In the genomic region with DNA sequence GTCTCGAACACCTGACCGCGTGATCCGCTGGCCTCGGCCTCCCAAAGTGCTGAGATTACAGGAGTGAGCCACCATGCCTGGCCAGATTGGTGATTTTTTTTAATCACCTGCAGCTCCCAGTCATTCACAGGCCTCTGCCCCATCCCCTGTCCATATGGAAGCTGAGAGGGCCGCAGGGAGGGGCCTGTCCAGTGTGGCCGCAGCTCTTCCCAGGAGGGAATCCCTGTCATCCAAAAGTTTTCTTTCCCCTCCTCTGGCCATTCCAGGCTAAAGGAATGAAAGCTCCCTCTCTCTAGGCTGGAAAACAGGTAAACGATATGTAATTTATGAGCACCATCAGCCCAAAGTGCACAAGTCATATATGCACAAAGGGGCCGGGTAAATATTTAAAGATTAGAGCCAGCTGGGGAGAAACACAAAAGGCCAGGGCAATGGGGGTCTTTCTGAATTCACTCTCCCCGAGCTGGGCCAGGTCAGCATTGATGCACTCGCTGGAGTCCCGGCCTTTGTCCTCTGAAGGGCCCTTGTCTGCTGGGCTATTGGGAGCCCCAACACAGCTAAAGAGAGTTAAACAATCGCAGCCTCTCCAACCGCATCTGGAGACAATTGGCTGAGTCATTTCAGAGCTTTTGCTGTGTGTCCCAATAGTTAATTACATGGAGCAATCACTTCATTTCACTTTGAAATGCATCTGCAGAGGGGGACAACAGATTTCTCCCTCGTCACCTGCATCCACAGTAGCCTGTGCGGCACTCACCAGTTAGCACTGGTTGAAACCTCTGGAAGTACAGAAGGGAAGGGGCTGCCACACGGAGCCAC, we compare ENCODE assay signal across 13 cellular contexts. TPM values are rescaled to one million over a fixed set of nuclear protein-coding genes. Genes with fewer than 3 reads are reported as not detected.
DNase-seq lines count a peak whose midpoint lies in the region; ATAC-seq lines count a peak whose summit lies in the region.
"Had no signal": no experiment of that assay in that cellular context is flagged by ENCODE, and none has a peak within 500 bp of the region (broad histone marks: within the 10 kb centered on the region; RNA-seq: fewer than 3 reads in every experiment).

No MANE protein-coding gene starts in this region.

- no peak overlapping the region for H2BK12ac ChIP-seq in neuronal stem cell (ENCODE audit: low read length)

- H2BK15ac ChIP-seq in neuronal stem cell (ENCODE audit: low read length): no peak overlapping the region

- H3K4me1 ChIP-seq in NT2/D1 (ENCODE audit: insufficient read depth, insufficient read length) (no peaks in the 10 kb centered on the region), neuronal stem cell (ENCODE audit: control insufficient read depth in 2 of 2, insufficient read depth in 1 of 2, low read depth in 1 of 2, low read length in 2 of 2) (peaks cover 30 to 51% of the 10 kb centered on the region in 2 donors)
- H3K4me1 ChIP-seq: parathyroid adenoma had no signal

- no peak overlapping the region for H3K4me2 ChIP-seq in neuronal stem cell (ENCODE audit: insufficient read depth, low read length, poor library complexity, severe bottlenecking)

- no CpG with 5 or more reads among the region's 17 CpGs for WGBS in neuronal stem cell (ENCODE audit: extremely low coverage in 2 of 2, insufficient read length in 2 of 2, insufficient replicate concordance in 1 of 2), 2 donors

- no peak overlapping the region for H3K14ac ChIP-seq in neuronal stem cell (ENCODE audit: low read length)

- CTCF ChIA-PET in T-cell (lab: Charles Lee): interaction anchor here in 1 of 2 donors (0.7 kb wide), 1 partner anchor 1652 kb away, joined by 3 read pairs; no protein-coding TSS in a partner anchor

- H3K4ac ChIP-seq in neuronal stem cell (ENCODE audit: low read length): no peak overlapping the region

- no peak overlapping the region for H4K8ac ChIP-seq in neuronal stem cell (ENCODE audit: low read depth, low read length)

- no peak overlapping the region for H3K4me3 Mint-ChIP-seq in T-cell
- H3K4me3 Mint-ChIP-seq: activated CD4-positive, alpha-beta memory T cell treated with anti-CD3 and anti-CD28 coated beads for 36 hours had no signal

- H2BK120ac ChIP-seq in neuronal stem cell (ENCODE audit: low read depth, low read length): no peak overlapping the region

- no peaks in the 10 kb centered on the region for H3K9me3 ChIP-seq in NT2/D1 (ENCODE audit: insufficient read depth, low read length)
- H3K9me3 ChIP-seq in neuronal stem cell (replicated peaks in 1 of 2; ENCODE audit: control insufficient read depth in 2 of 2, insufficient read depth in 1 of 2, low read depth in 1 of 2, low read length in 2 of 2): peaks cover 0 to 3% of the 10 kb centered on the region in 2 donors

- POLR2A ChIA-PET in T-cell (lab: Charles Lee): interaction anchor here in 1 of 2 donors (0.6 kb wide), 1 partner anchor 122 kb away, joined by 8 read pairs; no protein-coding TSS in a partner anchor

- H3K18ac ChIP-seq in neuronal stem cell (ENCODE audit: low read length): no peak overlapping the region

- H2AK5ac ChIP-seq in neuronal stem cell (ENCODE audit: low read depth, low read length): no peak overlapping the region

- H3K9ac ChIP-seq in NT2/D1 (ENCODE audit: insufficient read length, low read depth) (peak overlapping the region; percentile 21), neuronal stem cell (ENCODE audit: low read depth, low read length, poor library complexity) (no peak overlapping the region)
- H3K9ac ChIP-seq: parathyroid adenoma had no signal

- H2BK5ac ChIP-seq in neuronal stem cell (ENCODE audit: low read length): no peak overlapping the region

- H3K9me3 Mint-ChIP-seq in T-cell: no peaks in the 10 kb centered on the region
- H3K9me3 Mint-ChIP-seq: activated CD4-positive, alpha-beta memory T cell treated with anti-CD3 and anti-CD28 coated beads for 36 hours had no signal

- ATAC-seq in T-cell (replicated peaks in 1 of 4): no peak
- ATAC-seq: left colon had no signal

- H3K4me3 ChIP-seq in NT2/D1 (ENCODE audit: insufficient read length, low read depth): no peak overlapping the region
- no peak overlapping the region for H3K4me3 ChIP-seq in neuronal stem cell (ENCODE audit: low read length in 2 of 2)

- no peaks in the 10 kb centered on the region for H3K79me1 ChIP-seq in neuronal stem cell (ENCODE audit: low read depth, low read length)

- H3K36me3 Mint-ChIP-seq in T-cell: no peaks in the 10 kb centered on the region
- H3K36me3 Mint-ChIP-seq: activated CD4-positive, alpha-beta memory T cell treated with anti-CD3 and anti-CD28 coated beads for 36 hours had no signal

- H3K4me1 Mint-ChIP-seq in T-cell: peaks cover 5 to 13% (median 8%) of the 10 kb centered on the region in 3 donors

- no peak overlapping the region for H2AFZ ChIP-seq in neuronal stem cell (ENCODE audit: low read length)
- H2AFZ ChIP-seq: parathyroid adenoma had no signal

- H3K27ac Mint-ChIP-seq in T-cell: no peak overlapping the region
- H3K27ac Mint-ChIP-seq: activated CD4-positive, alpha-beta memory T cell treated with anti-CD3 and anti-CD28 coated beads for 36 hours had no signal

- H3K27ac ChIP-seq in neuronal stem cell (replicated peaks; ENCODE audit: low read length): peak overlapping the region; percentile 78
- H3K27ac ChIP-seq: parathyroid adenoma had no signal

- peaks cover 32 to 51% of the 10 kb centered on the region in 2 donors for H3K27me3 Mint-ChIP-seq in T-cell

- H3K27me3 ChIP-seq in NT2/D1 (ENCODE audit: insufficient read depth, insufficient read length) (peaks cover 32% of the 10 kb centered on the region), neuronal stem cell (ENCODE audit: control insufficient read depth in 3 of 3, insufficient read depth in 3 of 3, low read depth in 1 of 3, low read length in 3 of 3) (peaks cover 15 to 32% (median 20%) of the 10 kb centered on the region in 3 experiments)

- DNase-seq in NCI-H2196 (lab: John Stamatoyannopoulos, UW; ENCODE audit: unreplicated experiment): peak; percentile 14
- DNase-seq in NCI-H2196 treated with DMSO at 0.1 percent for 48 hours (lab: John Stamatoyannopoulos, UW; ENCODE audit: unreplicated experiment): no peak
- DNase-seq in NT2/D1 (ENCODE audit: low read depth, low spot score): no peak
- DNase-seq in neuronal stem cell (ENCODE audit: low spot score): no peak
- no peak for DNase-seq in T-cell
- DNase-seq in COR-L47 (lab: John Stamatoyannopoulos, UW): no peak
- DNase-seq: activated CD4-positive, alpha-beta memory T cell treated with anti-CD3 and anti-CD28 coated beads for 36 hours; left colon had no signal

- H4K91ac ChIP-seq in neuronal stem cell (ENCODE audit: low read depth, low read length, poor library complexity): no peak overlapping the region

- H3K36me3 ChIP-seq in NT2/D1 (ENCODE audit: insufficient read depth, insufficient read length, low read length) (no peaks in the 10 kb centered on the region), neuronal stem cell (replicated peaks in 1 of 2; ENCODE audit: control insufficient read depth in 2 of 2, insufficient read depth in 2 of 2, low read length in 2 of 2) (no peaks in the 10 kb centered on the region)

- H3K23ac ChIP-seq in neuronal stem cell (ENCODE audit: low read depth, low read length, poor library complexity): no peak overlapping the region

RNA-seq across cellular contexts. Expression of gene HES3, which starts 3.8 kb away (rescaled TPM):
- polyA plus RNA-seq in neuronal stem cell (2013, experiment 1 of 2): 0.08 TPM
- 0.15 TPM for polyA plus RNA-seq in neuronal stem cell (2013, experiment 2 of 2)
- not detected for total RNA-seq in T-cell
- total RNA-seq: A172; activated CD4-positive, alpha-beta memory T cell treated with anti-CD3 and anti-CD28 coated beads for 36 hours; left colon; SK-MEL-5; urinary bladder had no signal
- polyA plus RNA-seq: adipose tissue, urinary bladder had no signal

RNA-seq across cellular contexts. Expression of gene ICMT, which starts 4.4 kb away (rescaled TPM):
- 38.1 TPM for polyA plus RNA-seq in neuronal stem cell (2013, experiment 1 of 2)
- polyA plus RNA-seq in neuronal stem cell (2013, experiment 2 of 2): 38.5 TPM
- 10 to 100 TPM in 4 of 5 donors, 1 to 10 TPM in 1; 9.6 to 24.0 (median 20.7) TPM for total RNA-seq in T-cell

RNA-seq across cellular contexts. Expression of gene GPR153, which starts 20.7 kb away (rescaled TPM):
- polyA plus RNA-seq in neuronal stem cell (2013, experiment 1 of 2): 21.7 TPM
- polyA plus RNA-seq in neuronal stem cell (2013, experiment 2 of 2): 21.5 TPM
- total RNA-seq in T-cell: 1 to 10 TPM in 1 of 5 donors, under 1 TPM in 4; 0.35 to 2.7 (median 0.72) TPM

RNA-seq across cellular contexts. Expression of gene RNF207, which starts 34.2 kb away (rescaled TPM):
- polyA plus RNA-seq in neuronal stem cell (2013, experiment 1 of 2): 0.68 TPM
- polyA plus RNA-seq in neuronal stem cell (2013, experiment 2 of 2): 0.66 TPM
- total RNA-seq in T-cell: 1 to 10 TPM; 4.7 to 9.7 (median 6.9) TPM

RNA-seq across cellular contexts. Expression of gene RPL22, which starts 40.8 kb away (rescaled TPM):
- polyA plus RNA-seq in neuronal stem cell (2013, experiment 1 of 2): 1,500 TPM
- 1,497 TPM for polyA plus RNA-seq in neuronal stem cell (2013, experiment 2 of 2)
- 100 to 1,000 TPM; 448 to 621 (median 462) TPM for total RNA-seq in T-cell
